ENCODE assay signal across 8 cellular contexts in genomic region chr1:12549106-12549459, GRCh38.
DNase-seq lines count a peak whose midpoint lies in the region; ATAC-seq and TF ChIP-seq lines count a peak whose summit lies in the region.

No MANE protein-coding gene starts in this region.

- no peaks in the 10 kb centered on the region for H3K27me3 ChIP-seq in brain microvascular endothelial cell (replicated peaks)
- no peaks in the 10 kb centered on the region for H3K27me3 ChIP-seq in stomach

- intact Hi-C loops in stomach (cut with DNase I; ENCODE audit: low total_unique reads) = no loop called here

- TF ChIP-seq CTCF in brain microvascular endothelial cell (IDR thresholded peaks at IDR 0.05; ENCODE audit: low read depth, low read length, missing control alignments) = no peak
- no peak for TF ChIP-seq CTCF in stomach (IDR thresholded peaks at IDR 0.05)

- peak; percentile 38 for DNase-seq in ELR (ENCODE audit: low read depth)
- peak; percentile 83 for DNase-seq in brain microvascular endothelial cell
- DNase-seq in left kidney (ENCODE audit: low read depth, low spot score) = peak; percentile 95
- DNase-seq in stomach = no peak
- no peak for DNase-seq in caudate nucleus (lab: John Stamatoyannopoulos, UW)
- no peak for DNase-seq in NCI-H524 (lab: John Stamatoyannopoulos, UW)
- no peak for DNase-seq in NCI-H1930 (lab: John Stamatoyannopoulos, UW)

- in situ Hi-C loops in brain microvascular endothelial cell (cut with HindIII; ENCODE audit: low pct_ligation_motif_present, low sequenced_read_pairs) = no loop called here

- H3K36me3 ChIP-seq in brain microvascular endothelial cell (replicated peaks) (no peaks in the 10 kb centered on the region), stomach (no peaks in the 10 kb centered on the region)

- H3K27ac ChIP-seq in brain microvascular endothelial cell (peak overlapping the region; percentile 100), stomach (peak overlapping the region; percentile 58 to 82 (median 67)), caudate nucleus (ENCODE audit: low read depth, low read length) (no peak overlapping the region)

- H3K4me3 ChIP-seq in brain microvascular endothelial cell (ENCODE audit: low read depth, low read length) = no peak overlapping the region
- H3K4me3 ChIP-seq in stomach = no peak overlapping the region

- H3K9me3 ChIP-seq in stomach = no peaks in the 10 kb centered on the region

- WGBS in stomach, 5 donors = 51 to 66% (median 56%) methylated on average over 22 of the region's 22 CpGs

- ATAC-seq in GM19328 (IDR thresholded peaks at IDR 0.05; ENCODE audit: unreplicated experiment) = no peak

- no peak for TF ChIP-seq POLR2A in stomach (IDR thresholded peaks at IDR 0.05)

- H3K4me1 ChIP-seq in stomach = peaks cover 10 to 48% (median 28%) of the 10 kb centered on the region in 4 donors

- TF ChIP-seq EP300 in stomach (IDR thresholded peaks at IDR 0.05) = no peak

Comparison
In these comparisons a context has a peak if more than half of its experiments do, and no peak if none do; other contexts are left out.
1. DNase-seq: peak in ELR (single experiment), brain microvascular endothelial cell (single experiment) and left kidney (single experiment); none in stomach (single experiment), caudate nucleus (0 of 61), NCI-H524 (0 of 2) and NCI-H1930 (0 of 2).